Comparison of ENCODE assay signal across 20 cellular contexts in the genomic region with DNA sequence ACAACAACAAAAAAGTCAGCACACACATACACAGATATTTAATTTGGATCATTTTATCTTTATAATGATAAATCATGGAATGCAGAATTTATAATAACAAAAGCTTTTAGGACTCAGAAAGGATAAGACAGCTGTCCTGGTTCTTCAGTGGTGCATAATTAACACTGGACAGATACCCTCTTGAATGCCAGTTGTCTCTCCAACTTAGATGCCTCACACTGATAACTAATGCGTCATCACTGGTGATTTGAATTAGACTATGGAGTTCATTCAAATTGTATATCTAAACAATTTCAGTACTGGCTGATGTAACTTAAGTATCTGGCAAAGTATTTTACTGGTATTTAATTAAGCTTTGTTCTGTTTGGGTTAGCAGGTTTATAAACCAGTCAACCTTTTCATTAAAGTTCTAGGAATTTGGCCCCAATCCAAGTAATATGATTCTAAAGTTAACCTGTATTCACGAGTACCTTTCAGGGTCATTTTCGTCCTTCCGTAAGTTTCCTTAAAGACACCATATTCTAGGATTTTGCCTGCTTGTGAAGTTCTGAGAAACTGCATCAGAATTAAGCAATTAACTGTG.
"Had no signal": no experiment of that assay in that cellular context is flagged by ENCODE, and none has a peak within 500 bp of the region (broad histone marks: within the 10 kb centered on the region; RNA-seq: fewer than 3 reads in every experiment).

No MANE protein-coding gene starts in this region.

- H3K4me1 ChIP-seq: heart left ventricle, suprapubic skin, thyroid gland had no signal

- H3K27ac ChIP-seq: heart left ventricle, pancreas, suprapubic skin, thyroid gland had no signal

- H3K9me3 Mint-ChIP-seq: nephron; stimulated activated effector memory CD8-positive, alpha-beta T cell treated with anti-CD3 and anti-CD28 coated beads, Interleukin-12 subunit alpha, Interleukin-12 subunit beta, amount 100 ng/mL, for 72 hours; type B pancreatic cell had no signal

- H3K36me3 Mint-ChIP-seq: naive B cell; stimulated activated effector memory CD8-positive, alpha-beta T cell treated with anti-CD3 and anti-CD28 coated beads, Interleukin-12 subunit alpha, Interleukin-12 subunit beta, amount 100 ng/mL, for 72 hours; type B pancreatic cell had no signal

- DNase-seq: effector memory CD4-positive, alpha-beta T cell; heart left ventricle; hippocampal formation; left colon; left ventricle myocardium superior; mesendoderm; naive B cell; occipital lobe; pancreas; right cardiac atrium; stimulated activated CD4-positive, alpha-beta T cell treated with anti-CD3 and anti-CD28 coated beads, Interleukin-4, amount 100 ng/mL, for 1 hour; stimulated activated CD8-positive, alpha-beta memory T cell treated with anti-CD3 and anti-CD28 coated beads, Interleukin-4, amount 100 ng/mL, for 48 hours; stimulated activated naive CD8-positive, alpha-beta T cell treated with anti-CD3 and anti-CD28 coated beads, Interleukin-15, Interleukin-2, amounts not matched to agents 100 U/mL and 50 U/mL, for 24 hours; thyroid gland had no signal

- H3K9me3 ChIP-seq: pancreas, suprapubic skin, thyroid gland had no signal

- H3K4me1 Mint-ChIP-seq: naive B cell; stimulated activated effector memory CD8-positive, alpha-beta T cell treated with anti-CD3 and anti-CD28 coated beads, Interleukin-12 subunit alpha, Interleukin-12 subunit beta, amount 100 ng/mL, for 72 hours had no signal

- H3K27me3 ChIP-seq: heart left ventricle, pancreas, suprapubic skin, thyroid gland had no signal

- H3K4me3 ChIP-seq: heart left ventricle, lung, pancreas, suprapubic skin, thyroid gland had no signal

- H3K4me3 Mint-ChIP-seq: naive B cell; nephron; stimulated activated effector memory CD8-positive, alpha-beta T cell treated with anti-CD3 and anti-CD28 coated beads, Interleukin-12 subunit alpha, Interleukin-12 subunit beta, amount 100 ng/mL, for 72 hours; type B pancreatic cell had no signal

- H3K27me3 Mint-ChIP-seq: naive B cell, progenitor cell of endocrine pancreas, type B pancreatic cell had no signal

- H3K36me3 ChIP-seq: heart left ventricle, pancreas, suprapubic skin, thyroid gland had no signal

- H3K27ac Mint-ChIP-seq: naive B cell; nephron; progenitor cell of endocrine pancreas; stimulated activated effector memory CD8-positive, alpha-beta T cell treated with anti-CD3 and anti-CD28 coated beads, Interleukin-12 subunit alpha, Interleukin-12 subunit beta, amount 100 ng/mL, for 72 hours; type B pancreatic cell had no signal
